10 cellular contexts compared by ENCODE assay signal in the genomic region with DNA sequence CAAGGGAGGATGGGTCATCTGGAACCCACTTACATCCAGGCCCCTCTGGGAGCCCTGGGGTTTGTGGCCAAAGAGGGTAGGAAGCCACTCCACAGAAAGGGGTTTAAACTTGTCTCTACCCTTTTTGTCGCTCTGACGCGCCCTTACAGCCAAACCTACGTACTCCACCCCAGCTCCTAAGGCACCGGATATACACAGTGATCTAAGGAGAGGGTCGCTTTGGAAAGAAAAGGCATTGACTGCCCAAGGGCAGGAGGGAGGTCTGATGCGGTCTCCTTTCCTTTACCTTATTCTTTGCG. TPM values are rescaled to one million over a fixed set of nuclear protein-coding genes. Genes with fewer than 3 reads are reported as not detected.
DNase-seq lines count a peak whose midpoint lies in the region; ATAC-seq and TF ChIP-seq lines count a peak whose summit lies in the region.
"Had no signal": no experiment of that assay in that cellular context is flagged by ENCODE, and none has a peak within 500 bp of the region (broad histone marks: within the 10 kb centered on the region; RNA-seq: fewer than 3 reads in every experiment).

No MANE protein-coding gene starts in this region.

- H3K27ac ChIP-seq in Peyer's patch (peak overlapping the region in 3 of 4 donors; percentile 2 to 76 (median 75)), right atrium auricular region (peak overlapping the region; percentile 72 to 77)
- H3K27ac ChIP-seq: neutrophil had no signal

- H3K36me3 ChIP-seq in BJ (ENCODE audit: control insufficient read depth, insufficient read depth, low read length) (no peaks in the 10 kb centered on the region), Peyer's patch (no peaks in the 10 kb centered on the region), right atrium auricular region (no peaks in the 10 kb centered on the region)
- H3K36me3 ChIP-seq: neutrophil had no signal

- H3K9me3 Mint-ChIP-seq in progenitor cell of endocrine pancreas (ENCODE audit: low read depth), result no peaks in the 10 kb centered on the region
- no peaks in the 10 kb centered on the region for H3K9me3 Mint-ChIP-seq in activated CD4-positive, alpha-beta memory T cell treated with anti-CD3 and anti-CD28 coated beads for 36 hours

- peaks cover 14% of the 10 kb centered on the region for H3K27me3 Mint-ChIP-seq in progenitor cell of endocrine pancreas
- peaks cover 26% of the 10 kb centered on the region for H3K27me3 Mint-ChIP-seq in activated CD4-positive, alpha-beta memory T cell treated with anti-CD3 and anti-CD28 coated beads for 36 hours

- intact Hi-C loops in activated CD4-positive, alpha-beta memory T cell treated with anti-CD3 and anti-CD28 coated beads for 36 hours (cut with micrococcal nuclease), result no loop called here

- H3K4me3 ChIP-seq in BJ (ENCODE audit: low read depth, low read length) (peak overlapping the region; percentile 62), Peyer's patch (peak overlapping the region in 1 of 4 donors; percentile 72), right atrium auricular region (peak overlapping the region in 1 of 2 donors; percentile 77)

- H3K4me1 ChIP-seq in Peyer's patch (peaks cover 0 to 7% (median 0%) of the 10 kb centered on the region in 4 donors), right atrium auricular region (peaks cover 0 to 22% of the 10 kb centered on the region in 2 donors)

- ATAC-seq in GM21825 (IDR thresholded peaks at IDR 0.05; ENCODE audit: unreplicated experiment) (no peak), GM21526 (IDR thresholded peaks at IDR 0.05; ENCODE audit: low FRiP score, unreplicated experiment) (no peak), GM19328 (IDR thresholded peaks at IDR 0.05; ENCODE audit: unreplicated experiment) (no peak)

- H3K36me3 Mint-ChIP-seq in progenitor cell of endocrine pancreas (ENCODE audit: insufficient read depth), result no peaks in the 10 kb centered on the region
- peaks cover 5% of the 10 kb centered on the region for H3K36me3 Mint-ChIP-seq in activated CD4-positive, alpha-beta memory T cell treated with anti-CD3 and anti-CD28 coated beads for 36 hours

- peak overlapping the region; percentile 76 for H3K4me3 Mint-ChIP-seq in progenitor cell of endocrine pancreas (ENCODE audit: low read depth)
- H3K4me3 Mint-ChIP-seq in activated CD4-positive, alpha-beta memory T cell treated with anti-CD3 and anti-CD28 coated beads for 36 hours, result no peak overlapping the region

- no peaks in the 10 kb centered on the region for H3K9me3 ChIP-seq in Peyer's patch
- H3K9me3 ChIP-seq in right atrium auricular region, result no peaks in the 10 kb centered on the region
- H3K9me3 ChIP-seq: neutrophil had no signal

- CTCF ChIA-PET in BJ (lab: Yijun Ruan, JAX), result interaction anchor here (1.0 kb wide), 1 partner anchor 23 kb away, joined by 7 read pairs; no protein-coding TSS in a partner anchor
- CTCF ChIA-PET in activated CD4-positive, alpha-beta memory T cell treated with anti-CD3 and anti-CD28 coated beads for 36 hours (lab: Charles Lee), result no interaction called here

- H3K27me3 ChIP-seq in BJ (ENCODE audit: control insufficient read depth, insufficient read depth, low read length), result no peaks in the 10 kb centered on the region
- no peaks in the 10 kb centered on the region for H3K27me3 ChIP-seq in Peyer's patch
- no peaks in the 10 kb centered on the region for H3K27me3 ChIP-seq in right atrium auricular region

- POLR2A ChIA-PET in BJ (lab: Charles Lee), result no interaction called here
- POLR2A ChIA-PET in activated CD4-positive, alpha-beta memory T cell treated with anti-CD3 and anti-CD28 coated beads for 36 hours (lab: Charles Lee), result no interaction called here

- peak overlapping the region; percentile 78 for H3K27ac Mint-ChIP-seq in progenitor cell of endocrine pancreas
- no peak overlapping the region for H3K27ac Mint-ChIP-seq in activated CD4-positive, alpha-beta memory T cell treated with anti-CD3 and anti-CD28 coated beads for 36 hours

- TF ChIP-seq CTCF in BJ (IDR thresholded peaks at IDR 0.05; ENCODE audit: insufficient read depth, low read depth, low read length) (no peak), Peyer's patch (IDR thresholded peaks at IDR 0.05) (no peak), right atrium auricular region (IDR thresholded peaks at IDR 0.05) (no peak), progenitor cell of endocrine pancreas (IDR thresholded peaks at IDR 0.05; ENCODE audit: unreplicated experiment) (no peak)

- TF ChIP-seq POLR2A in Peyer's patch (IDR thresholded peaks at IDR 0.05), result no peak

- DNase-seq in BJ (ENCODE audit: low read depth), result no peak
- no peak for DNase-seq in Peyer's patch
- DNase-seq in right atrium auricular region (ENCODE audit: low spot score), result no peak
- DNase-seq in progenitor cell of endocrine pancreas (ENCODE audit: low spot score, unreplicated experiment), result no peak
- no peak for DNase-seq in activated CD4-positive, alpha-beta memory T cell treated with anti-CD3 and anti-CD28 coated beads for 36 hours
- DNase-seq: activated CD4-positive, alpha-beta T cell treated with anti-CD3 and anti-CD28 coated beads, Interleukin-2, amount 50 U/mL, for 1 hour had no signal

- peaks cover 28% of the 10 kb centered on the region for H3K4me1 Mint-ChIP-seq in progenitor cell of endocrine pancreas (ENCODE audit: low read depth)
- peaks cover 7% of the 10 kb centered on the region for H3K4me1 Mint-ChIP-seq in activated CD4-positive, alpha-beta memory T cell treated with anti-CD3 and anti-CD28 coated beads for 36 hours (ENCODE audit: low read depth)

RNA-seq across cellular contexts. Expression of a gene that starts 0.6 kb away (rescaled TPM):
- polyA plus RNA-seq in BJ (2011; rRNA removed), result 19.8 and 23.6 TPM in 2 replicates
- 51.1 and 52.7 TPM in 2 replicates for polyA minus RNA-seq in BJ (2011; rRNA and poly(A)+ RNA removed)
- 1 to 10 TPM in 3 of 4 donors, under 1 TPM in 1; 0.88 to 5.0 (median 3.6) TPM for total RNA-seq in Peyer's patch
- 1 to 10 TPM; 4.3 to 7.5 TPM for total RNA-seq in right atrium auricular region
- total RNA-seq in progenitor cell of endocrine pancreas, result 23.6 and 29.9 TPM in 2 replicates
- not detected for total RNA-seq in activated CD4-positive, alpha-beta memory T cell treated with anti-CD3 and anti-CD28 coated beads for 36 hours
